In genomic region chr5:158174918-158175663, GRCh38 we compare ENCODE assay signal across 8 cellular contexts.
DNase-seq lines count a peak whose midpoint lies in the region; ATAC-seq, FAIRE-seq and TF ChIP-seq lines count a peak whose summit lies in the region.

No MANE protein-coding gene starts in this region.

- H3K27ac ChIP-seq in upper lobe of left lung, result no peak overlapping the region

- peaks cover 0 to 5% (median 0%) of the 10 kb centered on the region in 4 donors for H3K4me1 ChIP-seq in upper lobe of left lung

- no peak for TF ChIP-seq POLR2A in upper lobe of left lung (IDR thresholded peaks at IDR 0.05)

- FAIRE-seq in frontal cortex (lab: Jason Lieb, UNC), result no peak

- peak; percentile 65 for ATAC-seq in HG03521 (IDR thresholded peaks at IDR 0.05; ENCODE audit: unreplicated experiment)
- peak in 1 of 2 donors; percentile 90 for ATAC-seq in upper lobe of left lung (ENCODE audit: low FRiP score in 2 of 2)
- no peak for ATAC-seq in GM18858 (IDR thresholded peaks at IDR 0.05; ENCODE audit: unreplicated experiment)

- TF ChIP-seq EP300 in upper lobe of left lung (IDR thresholded peaks at IDR 0.05), result no peak

- no peak overlapping the region for H3K4me3 Mint-ChIP-seq in activated T-helper 1 cell treated with anti-CD3 and anti-CD28 coated beads, Interleukin-12 subunit alpha, Interleukin-12 subunit beta, Interleukin-2, Interleukin-4 antibody, amounts not matched to agents 30 ng/mL and 10 ng/mL and 1 ng/mL, durations not matched to agents 14 hours and 24 hours and 36 hours

- H3K36me3 ChIP-seq in GM06990 (ENCODE audit: control insufficient read depth, insufficient read depth, low read length) (no peaks in the 10 kb centered on the region), upper lobe of left lung (no peaks in the 10 kb centered on the region)

- no peaks in the 10 kb centered on the region for H3K36me3 Mint-ChIP-seq in activated T-helper 1 cell treated with anti-CD3 and anti-CD28 coated beads, Interleukin-12 subunit alpha, Interleukin-12 subunit beta, Interleukin-2, Interleukin-4 antibody, amounts not matched to agents 30 ng/mL and 10 ng/mL and 1 ng/mL, durations not matched to agents 14 hours and 24 hours and 36 hours (ENCODE audit: low read depth)

- 41 to 45% methylated on average over 7 of the region's 7 CpGs for WGBS in upper lobe of left lung, 2 donors

- H3K4me1 Mint-ChIP-seq in activated T-helper 1 cell treated with anti-CD3 and anti-CD28 coated beads, Interleukin-12 subunit alpha, Interleukin-12 subunit beta, Interleukin-2, Interleukin-4 antibody, amounts not matched to agents 30 ng/mL and 10 ng/mL and 1 ng/mL, durations not matched to agents 14 hours and 24 hours and 36 hours (ENCODE audit: low read depth), result no peaks in the 10 kb centered on the region

- no peaks in the 10 kb centered on the region for H3K9me3 Mint-ChIP-seq in activated T-helper 1 cell treated with anti-CD3 and anti-CD28 coated beads, Interleukin-12 subunit alpha, Interleukin-12 subunit beta, Interleukin-2, Interleukin-4 antibody, amounts not matched to agents 30 ng/mL and 10 ng/mL and 1 ng/mL, durations not matched to agents 14 hours and 24 hours and 36 hours

- H3K27ac Mint-ChIP-seq in activated T-helper 1 cell treated with anti-CD3 and anti-CD28 coated beads, Interleukin-12 subunit alpha, Interleukin-12 subunit beta, Interleukin-2, Interleukin-4 antibody, amounts not matched to agents 30 ng/mL and 10 ng/mL and 1 ng/mL, durations not matched to agents 14 hours and 24 hours and 36 hours, result no peak overlapping the region

- peak; percentile 91 for TF ChIP-seq CTCF in GM06990 (IDR thresholded peaks at IDR 0.05; ENCODE audit: insufficient read depth, low read length, poor library complexity, severe bottlenecking)
- TF ChIP-seq CTCF in upper lobe of left lung (IDR thresholded peaks at IDR 0.05), result peak; percentile 26 to 64 (median 59)

- no peaks in the 10 kb centered on the region for H3K9me3 ChIP-seq in upper lobe of left lung

- no peak overlapping the region for H3K4me3 ChIP-seq in GM06990 (replicated peaks; ENCODE audit: low read depth, low read length)
- H3K4me3 ChIP-seq in upper lobe of left lung, result no peak overlapping the region

- DNase-seq in GM06990 (ENCODE audit: extremely low read depth, insufficient read length) (no peak), OCI-M1 (lab: John Stamatoyannopoulos, UW) (peak; percentile 66), frontal cortex (ENCODE audit: low spot score in 2 of 2) (peak; percentile 33 to 72), occipital lobe (lab: John Stamatoyannopoulos, UW) (peak; percentile 47), upper lobe of left lung (peak in 1 of 2 donors; percentile 51)
- DNase-seq in activated T-helper 1 cell treated with anti-CD3 and anti-CD28 coated beads, Interleukin-12 subunit alpha, Interleukin-12 subunit beta, Interleukin-2, Interleukin-4 antibody, amounts not matched to agents 30 ng/mL and 10 ng/mL and 1 ng/mL, durations not matched to agents 14 hours and 24 hours and 36 hours (ENCODE audit: low spot score), result peak; percentile 14

- no peaks in the 10 kb centered on the region for H3K27me3 Mint-ChIP-seq in activated T-helper 1 cell treated with anti-CD3 and anti-CD28 coated beads, Interleukin-12 subunit alpha, Interleukin-12 subunit beta, Interleukin-2, Interleukin-4 antibody, amounts not matched to agents 30 ng/mL and 10 ng/mL and 1 ng/mL, durations not matched to agents 14 hours and 24 hours and 36 hours (ENCODE audit: insufficient read depth)

- peaks cover 3% of the 10 kb centered on the region for H3K27me3 ChIP-seq in GM06990 (replicated peaks; ENCODE audit: control insufficient read depth, insufficient read depth, low read length)
- H3K27me3 ChIP-seq in upper lobe of left lung, result no peaks in the 10 kb centered on the region

- intact Hi-C loops in activated T-helper 1 cell treated with anti-CD3 and anti-CD28 coated beads, Interleukin-12 subunit alpha, Interleukin-12 subunit beta, Interleukin-2, Interleukin-4 antibody, amounts not matched to agents 30 ng/mL and 10 ng/mL and 1 ng/mL, durations not matched to agents 14 hours and 24 hours and 36 hours (cut with micrococcal nuclease), result loop anchor here (5.0 kb wide), 1 partner anchor 522 kb away; no protein-coding TSS in a partner anchor
